Comparison of ENCODE assay signal across 1 cellular context in genomic region chr4:4780634-4781287, GRCh38.
TF ChIP-seq lines count a peak whose summit lies in the region.

No MANE protein-coding gene starts in this region.

TF ChIP-seq in HCT116, 20 proteins besides CTCF, POLR2A, EP300 and RAD21 (continued from another document):
- no peak for TF ChIP-seq YY1 (IDR thresholded peaks at IDR 0.05; ENCODE audit: extremely low read depth, insufficient replicate concordance, low read depth, low read length)
- peak; percentile 34; the same call in 1 of the 2 replicates for TF ChIP-seq CBX3 (IDR thresholded peaks at IDR 0.05; ENCODE audit: low read depth)
